Comparison of ENCODE assay signal across 10 cellular contexts in genomic region chr12:14157129-14157747, GRCh38.
DNase-seq lines count a peak whose midpoint lies in the region; ATAC-seq and TF ChIP-seq lines count a peak whose summit lies in the region.
"Had no signal": no experiment of that assay in that cellular context is flagged by ENCODE, and none has a peak within 500 bp of the region (broad histone marks: within the 10 kb centered on the region; RNA-seq: fewer than 3 reads in every experiment).

No MANE protein-coding gene starts in this region.

- no peak overlapping the region for H3K27ac ChIP-seq in testis
- H3K27ac ChIP-seq: KMS-11 had no signal

- 76 to 85% methylated on average over 3 of the region's 3 CpGs for WGBS in testis, 2 donors

- no peak for DNase-seq in testis
- no peak for DNase-seq in NCI-H146 treated with DMSO at 0.1 percent for 48 hours (lab: John Stamatoyannopoulos, UW; ENCODE audit: unreplicated experiment)
- DNase-seq in NK-92 (lab: John Stamatoyannopoulos, UW; ENCODE audit: unreplicated experiment): no peak
- DNase-seq in cardiac septum (ENCODE audit: low spot score): no peak

- H3K9me3 ChIP-seq in testis: no peaks in the 10 kb centered on the region
- H3K9me3 ChIP-seq: Peyer's patch had no signal

- ATAC-seq in GM18519 (IDR thresholded peaks at IDR 0.05; ENCODE audit: low FRiP score, unreplicated experiment) (peak; percentile 96), GM21447 (IDR thresholded peaks at IDR 0.05; ENCODE audit: unreplicated experiment) (peak; percentile 96), HG03159 (IDR thresholded peaks at IDR 0.05; ENCODE audit: unreplicated experiment) (peak; percentile 98), esophagus mucosa (peak; percentile 63)

- TF ChIP-seq CTCF in testis (IDR thresholded peaks at IDR 0.05): no peak

- intact Hi-C loops in testis (cut with DNase I; ENCODE audit: low total_unique reads) (no loop called here), cardiac septum (cut with DNase I) (no loop called here)

- H3K4me1 ChIP-seq in testis: no peaks in the 10 kb centered on the region

- no peaks in the 10 kb centered on the region for H3K27me3 ChIP-seq in testis
- H3K27me3 ChIP-seq: Peyer's patch had no signal

- no peaks in the 10 kb centered on the region for H3K36me3 ChIP-seq in testis (ENCODE audit: low read depth, missing control alignments)
- H3K36me3 ChIP-seq: Peyer's patch had no signal

- no peak overlapping the region for H3K4me3 ChIP-seq in testis
- H3K4me3 ChIP-seq: Peyer's patch had no signal

- TF ChIP-seq POLR2A in testis (IDR thresholded peaks at IDR 0.05): no peak
